In genomic region chr19:43777163-43777700, GRCh38 we compare ENCODE assay signal across 1 cellular context.
TF ChIP-seq lines count a peak whose summit lies in the region.

No MANE protein-coding gene starts in this region.

TF ChIP-seq in K562, 482 proteins besides CTCF, POLR2A, EP300 and RAD21 (continued from another document and continues in another):
- TF ChIP-seq ARID3B (CRISPR knock-in tag; IDR thresholded peaks at IDR 0.05; ENCODE audit: borderline replicate concordance), result no peak
- no peak for TF ChIP-seq PHB2 (IDR thresholded peaks at IDR 0.05; ENCODE audit: low read depth)
- no peak for TF ChIP-seq RHOXF2B (CRISPR knock-in tag; conservative IDR thresholded peaks at IDR 0.05)
- TF ChIP-seq SMARCE1 (IDR thresholded peaks at IDR 0.05), result peak; percentile 25; the same call in 1 of the 2 replicates
- no peak for TF ChIP-seq ZNF140 (CRISPR knock-in tag; IDR thresholded peaks at IDR 0.05)
- no peak for TF ChIP-seq LEF1 (IDR thresholded peaks at IDR 0.05)
- TF ChIP-seq GATAD2A (IDR thresholded peaks at IDR 0.05), result no peak
- peak; percentile 95 for TF ChIP-seq SMARCA5 (IDR thresholded peaks at IDR 0.05)
- no peak for TF ChIP-seq HBP1 (CRISPR knock-in tag; IDR thresholded peaks at IDR 0.05)
- TF ChIP-seq E2F3 (CRISPR knock-in tag; IDR thresholded peaks at IDR 0.05), result no peak
- no peak for TF ChIP-seq SETDB1 (IDR thresholded peaks at IDR 0.05; ENCODE audit: low read length)
- TF ChIP-seq USF1 (CRISPR knock-in tag; IDR thresholded peaks at IDR 0.05), result no peak
- TF ChIP-seq CC2D1A (IDR thresholded peaks at IDR 0.05), result no peak
- no peak for TF ChIP-seq TEAD2 (tag; IDR thresholded peaks at IDR 0.05)
- no peak for TF ChIP-seq MYC (IDR thresholded peaks at IDR 0.05; ENCODE audit: low read depth, low read length)
- no peak for TF ChIP-seq MYC (CRISPR knock-in tag; IDR thresholded peaks at IDR 0.05; ENCODE audit: borderline replicate concordance, low read depth)
- peak; percentile 84 for TF ChIP-seq RBM25 (IDR thresholded peaks at IDR 0.05; ENCODE audit: low read depth, low read length, severe bottlenecking)
- no peak for TF ChIP-seq MBD2 (IDR thresholded peaks at IDR 0.05; ENCODE audit: borderline replicate concordance, low read depth)
- no peak for TF ChIP-seq ZNF696 (CRISPR knock-in tag; conservative IDR thresholded peaks at IDR 0.05)
- no peak for TF ChIP-seq BRF2 (IDR thresholded peaks at IDR 0.05; ENCODE audit: borderline replicate concordance, insufficient read depth, insufficient read length)
- no peak for TF ChIP-seq TCF7 (IDR thresholded peaks at IDR 0.05; ENCODE audit: borderline replicate concordance)
- peak; percentile 54 for TF ChIP-seq GABPA (tag; conservative IDR thresholded peaks at IDR 0.05; ENCODE audit: low read depth)
- no peak for TF ChIP-seq ZNF3 (CRISPR knock-in tag; IDR thresholded peaks at IDR 0.05)
- TF ChIP-seq SRSF9 (IDR thresholded peaks at IDR 0.05; ENCODE audit: borderline replicate concordance, low read depth, low read length), result no peak
- no peak for TF ChIP-seq ZBTB43 (CRISPR knock-in tag; IDR thresholded peaks at IDR 0.05)
- no peak for TF ChIP-seq AFF1 (IDR thresholded peaks at IDR 0.05; ENCODE audit: low read depth in 1 of 2, partially characterized antibody in 2 of 2)
- TF ChIP-seq EP400 (IDR thresholded peaks at IDR 0.05), result no peak
- TF ChIP-seq RFX1 (IDR thresholded peaks at IDR 0.05), result peak; percentile 76
- TF ChIP-seq ETV5 (CRISPR knock-in tag; IDR thresholded peaks at IDR 0.05; ENCODE audit: low read depth), result peak; percentile 63; the same call in 1 of the 2 replicates
- no peak for TF ChIP-seq U2AF1 (optimal IDR thresholded peaks at IDR 0.05; ENCODE audit: low read depth, low read length)
- TF ChIP-seq MNT (conservative IDR thresholded peaks at IDR 0.05), result peak in 1 of 2 experiments; percentile 14; a peak in 1 of 4 replicates
- no peak for TF ChIP-seq ZNF445 (CRISPR knock-in tag; IDR thresholded peaks at IDR 0.05; ENCODE audit: low read depth)
- no peak for TF ChIP-seq ZNF224 (CRISPR knock-in tag; IDR thresholded peaks at IDR 0.05)
- no peak for TF ChIP-seq ZBTB34 (CRISPR knock-in tag; IDR thresholded peaks at IDR 0.05)
- TF ChIP-seq ZNF12 (CRISPR knock-in tag; IDR thresholded peaks at IDR 0.05), result no peak
- TF ChIP-seq TEAD4 (IDR thresholded peaks at IDR 0.05; ENCODE audit: low read length), result peak; percentile 54; the same call in 1 of the 2 replicates
- no peak for TF ChIP-seq TEAD4 (CRISPR knock-in tag; IDR thresholded peaks at IDR 0.05; ENCODE audit: borderline replicate concordance)
- no peak for TF ChIP-seq C11orf30 (IDR thresholded peaks at IDR 0.05; ENCODE audit: low read depth)
- no peak for TF ChIP-seq HMGN3 (IDR thresholded peaks at IDR 0.05; ENCODE audit: borderline replicate concordance, extremely low read depth, insufficient read length, low read depth, low read length)
- no peak for TF ChIP-seq ZBTB9 (CRISPR knock-in tag; IDR thresholded peaks at IDR 0.05)
- no peak for TF ChIP-seq HDAC6 (IDR thresholded peaks at IDR 0.05; ENCODE audit: low read depth, low read length)
- TF ChIP-seq GTF3C2 (IDR thresholded peaks at IDR 0.05; ENCODE audit: borderline replicate concordance, extremely low read depth, insufficient read length), result no peak
- TF ChIP-seq CXXC5 (CRISPR knock-in tag; IDR thresholded peaks at IDR 0.05), result no peak
- no peak for TF ChIP-seq MEIS2 (IDR thresholded peaks at IDR 0.05; ENCODE audit: partially characterized antibody)
- TF ChIP-seq CTCFL (IDR thresholded peaks at IDR 0.05; ENCODE audit: borderline replicate concordance, insufficient read depth, low read depth, low read length, poor library complexity, severe bottlenecking), result no peak
- TF ChIP-seq PML (IDR thresholded peaks at IDR 0.05; ENCODE audit: low read length), result no peak
